Comparison of ENCODE assay signal across 9 cellular contexts in the genomic region with DNA sequence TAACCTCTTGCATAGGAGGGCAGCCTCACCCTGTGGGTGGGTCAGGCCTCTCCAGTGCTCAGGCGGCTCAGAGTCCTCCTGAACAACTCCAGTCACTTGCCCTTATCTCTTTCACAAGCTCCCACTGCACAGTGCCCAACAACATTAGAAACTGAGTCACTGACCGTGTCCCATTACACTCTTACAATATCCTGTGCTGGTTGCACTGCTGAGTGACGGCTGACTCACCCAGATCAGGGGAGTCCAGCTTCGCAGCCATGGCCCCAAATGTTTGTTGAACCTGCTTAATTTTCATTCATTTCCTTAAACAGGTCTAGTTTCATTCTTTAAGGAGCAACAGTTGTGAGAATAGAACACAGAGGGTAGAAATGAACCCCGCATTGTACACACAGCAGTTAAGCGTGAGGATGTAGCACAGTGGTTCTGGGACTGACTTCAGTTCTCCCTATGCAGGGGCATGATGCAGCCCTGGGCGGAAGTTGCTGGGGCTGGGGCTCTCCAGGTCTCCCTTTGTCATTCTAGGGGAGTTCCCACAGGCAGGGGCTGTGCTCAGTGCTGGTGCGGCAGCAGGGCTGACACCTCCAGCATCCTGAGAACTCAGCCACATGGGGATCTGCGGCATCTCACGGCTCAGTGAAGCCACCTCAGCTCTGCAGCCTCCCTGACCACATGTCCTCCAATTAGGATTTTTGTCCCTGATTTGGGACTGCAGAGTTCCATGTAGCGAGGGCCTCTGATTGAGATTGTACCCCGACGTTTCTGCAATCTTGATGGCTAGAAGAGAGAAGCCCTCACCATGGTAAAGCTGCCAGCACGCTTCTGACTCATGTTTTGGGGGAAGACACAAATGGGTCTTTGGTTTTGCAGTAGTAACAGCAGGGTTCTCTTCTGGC. TPM values are rescaled to one million over a fixed set of nuclear protein-coding genes. Genes with fewer than 3 reads are reported as not detected.
A peak's percentile ranks its signal among the peaks of the same experiment; 100 is the strongest.
DNase-seq lines count a peak whose midpoint lies in the region; ATAC-seq and TF ChIP-seq lines count a peak whose summit lies in the region.
"Had no signal": no experiment of that assay in that cellular context is flagged by ENCODE, and none has a peak within 500 bp of the region (broad histone marks: within the 10 kb centered on the region; RNA-seq: fewer than 3 reads in every experiment).

No MANE protein-coding gene starts in this region.

- H3K27me3 Mint-ChIP-seq in T-helper 2 cell treated with Interferon-gamma antibody and Interleukin-4, amounts not matched to agents 5 μg/mL and 100 μg/mL, for 36 hours (ENCODE audit: low read depth): no peaks in the 10 kb centered on the region

- peak overlapping the region; percentile 92 for H3K4me3 Mint-ChIP-seq in T-helper 2 cell treated with Interferon-gamma antibody and Interleukin-4, amounts not matched to agents 5 μg/mL and 100 μg/mL, for 36 hours

- H3K9me3 Mint-ChIP-seq in T-helper 2 cell treated with Interferon-gamma antibody and Interleukin-4, amounts not matched to agents 5 μg/mL and 100 μg/mL, for 36 hours: peaks cover 6% of the 10 kb centered on the region

- intact Hi-C loops in head of caudate nucleus (cut with DNase I): no loop called here

- no peak overlapping the region for H3K4me2 ChIP-seq in smooth muscle cell

- H3K4me1 ChIP-seq in smooth muscle cell (ENCODE audit: low read depth): no peaks in the 10 kb centered on the region

- H3K36me3 Mint-ChIP-seq in T-helper 2 cell treated with Interferon-gamma antibody and Interleukin-4, amounts not matched to agents 5 μg/mL and 100 μg/mL, for 36 hours (ENCODE audit: low read depth): peaks cover 71% of the 10 kb centered on the region

- no peaks in the 10 kb centered on the region for H4K20me1 ChIP-seq in smooth muscle cell (ENCODE audit: low read depth)

- no peaks in the 10 kb centered on the region for H3K36me3 ChIP-seq in brain microvascular endothelial cell (replicated peaks)
- H3K36me3 ChIP-seq in smooth muscle cell (ENCODE audit: low read depth): no peaks in the 10 kb centered on the region

- peak overlapping the region; percentile 99 for H3K27ac Mint-ChIP-seq in T-helper 2 cell treated with Interferon-gamma antibody and Interleukin-4, amounts not matched to agents 5 μg/mL and 100 μg/mL, for 36 hours

- H3K4me3 ChIP-seq in brain microvascular endothelial cell (ENCODE audit: low read depth, low read length): no peak overlapping the region
- no peak overlapping the region for H3K4me3 ChIP-seq in smooth muscle cell

- H3K27me3 ChIP-seq in brain microvascular endothelial cell (replicated peaks): no peaks in the 10 kb centered on the region
- H3K27me3 ChIP-seq in smooth muscle cell (ENCODE audit: low read depth): no peaks in the 10 kb centered on the region

- TF ChIP-seq CTCF in brain microvascular endothelial cell (IDR thresholded peaks at IDR 0.05; ENCODE audit: low read depth, low read length, missing control alignments): no peak
- no peak for TF ChIP-seq CTCF in smooth muscle cell (IDR thresholded peaks at IDR 0.05; ENCODE audit: borderline replicate concordance, insufficient read depth, poor library complexity, severe bottlenecking)

- ATAC-seq in GM18858 (IDR thresholded peaks at IDR 0.05; ENCODE audit: unreplicated experiment): peak; percentile 71
- peak; percentile 84 for ATAC-seq in HG02885 (IDR thresholded peaks at IDR 0.05; ENCODE audit: poor library complexity, unreplicated experiment)

- in situ Hi-C loops in brain microvascular endothelial cell (cut with HindIII; ENCODE audit: low pct_ligation_motif_present, low sequenced_read_pairs): no loop called here

- H3K9me3 ChIP-seq in smooth muscle cell (replicated peaks; ENCODE audit: low read depth): no peaks in the 10 kb centered on the region

- peaks cover 84% of the 10 kb centered on the region for H3K4me1 Mint-ChIP-seq in T-helper 2 cell treated with Interferon-gamma antibody and Interleukin-4, amounts not matched to agents 5 μg/mL and 100 μg/mL, for 36 hours (ENCODE audit: low read depth)

- H3K27ac ChIP-seq in brain microvascular endothelial cell (no peak overlapping the region), smooth muscle cell (ENCODE audit: low read depth) (peak overlapping the region; percentile 28)

- no peaks in the 10 kb centered on the region for H3F3A ChIP-seq in smooth muscle cell (ENCODE audit: low read depth)

- 60% methylated on average over 14 of the region's 14 CpGs for WGBS in smooth muscle cell (ENCODE audit: low lambda C conversion rate)

- no peak overlapping the region for H3K9ac ChIP-seq in smooth muscle cell (ENCODE audit: low read depth)

- no peak overlapping the region for H2AFZ ChIP-seq in smooth muscle cell (ENCODE audit: low read depth)

- no peaks in the 10 kb centered on the region for H3K79me2 ChIP-seq in smooth muscle cell (ENCODE audit: low read depth)

- peak; percentile 91 for DNase-seq in T-helper 2 cell treated with Interferon-gamma antibody and Interleukin-4, amounts not matched to agents 5 μg/mL and 100 μg/mL, for 36 hours (ENCODE audit: low spot score)
- DNase-seq in brain microvascular endothelial cell (peak; percentile 78), smooth muscle cell (lab: John Stamatoyannopoulos, UW; ENCODE audit: unreplicated experiment) (no peak), head of caudate nucleus (no peak), ecto neural progenitor cell (ENCODE audit: low spot score) (no peak), NCI-H446 treated with DMSO at 0.1 percent for 48 hours (lab: John Stamatoyannopoulos, UW) (no peak)

RNA-seq across cellular contexts. Expression of gene GPR68, which starts 16.1 kb away (rescaled TPM):
- 2.6 and 4.4 TPM in 2 replicates for total RNA-seq in smooth muscle cell
- polyA plus RNA-seq in smooth muscle cell: 2.9 and 3.2 TPM in 2 replicates
- total RNA-seq: SK-MEL-5 had no signal

Comparison
In these comparisons a context has a peak if more than half of its experiments do, and no peak if none do; other contexts are left out.
1. DNase-seq: peak in T-helper 2 cell treated with Interferon-gamma antibody and Interleukin-4, amounts not matched to agents 5 μg/mL and 100 μg/mL, for 36 hours (single experiment) and brain microvascular endothelial cell (single experiment); none in smooth muscle cell (single experiment), head of caudate nucleus (0 of 42), ecto neural progenitor cell (single experiment) and NCI-H446 treated with DMSO at 0.1 percent for 48 hours (single experiment).